ENCODE assay signal across 10 cellular contexts in the genomic region with DNA sequence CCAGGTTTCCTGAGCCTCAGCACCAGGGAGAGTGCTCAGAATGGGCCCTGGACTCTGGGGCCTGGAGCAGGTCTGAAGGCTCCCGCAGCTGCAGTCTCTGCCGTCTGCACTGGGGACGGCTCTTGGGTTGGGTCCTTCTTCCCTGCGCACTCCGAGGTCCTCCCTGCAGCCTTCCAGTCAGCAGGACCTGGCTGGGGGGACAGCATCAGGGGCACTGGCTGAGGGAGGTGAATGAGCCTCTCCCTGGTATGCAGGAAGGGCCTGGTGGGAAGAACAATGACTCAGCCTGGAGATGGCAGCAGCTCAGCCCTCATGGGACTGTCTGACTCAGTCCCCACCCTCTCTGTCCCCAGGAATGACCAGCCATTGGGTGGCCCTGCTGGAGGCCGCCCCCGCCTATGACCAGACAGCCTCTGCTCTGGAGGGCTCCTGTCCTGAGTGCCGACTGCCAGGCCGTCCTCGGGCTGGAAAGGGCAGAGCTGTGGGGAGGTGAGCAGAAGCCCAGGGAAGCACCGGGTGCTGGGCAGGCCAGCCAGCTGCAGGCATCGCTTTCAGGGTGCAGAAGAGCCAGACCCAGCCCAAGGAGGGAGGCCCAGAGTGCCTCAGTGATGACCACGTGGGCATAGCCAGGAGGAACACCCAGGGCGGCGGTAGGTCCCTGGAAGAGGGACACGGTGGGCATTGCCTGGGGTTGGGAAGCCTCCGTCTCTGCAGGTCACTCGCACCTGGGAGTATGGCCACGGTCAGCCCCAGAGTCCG.
DNase-seq lines count a peak whose midpoint lies in the region; ATAC-seq and TF ChIP-seq lines count a peak whose summit lies in the region.
"Had no signal": no experiment of that assay in that cellular context is flagged by ENCODE, and none has a peak within 500 bp of the region (broad histone marks: within the 10 kb centered on the region; RNA-seq: fewer than 3 reads in every experiment).

No MANE protein-coding gene starts in this region.

- TF ChIP-seq CTCF in RWPE2 (IDR thresholded peaks at IDR 0.05; ENCODE audit: poor library complexity, severe bottlenecking) (no peak), stomach (IDR thresholded peaks at IDR 0.05) (no peak)

- H3K27ac ChIP-seq in RWPE2 (ENCODE audit: poor library complexity, severe bottlenecking) (no peak overlapping the region), stomach (no peak overlapping the region), Karpas-422 (ENCODE audit: low read length) (no peak overlapping the region)
- H3K27ac ChIP-seq in effector memory CD4-positive, alpha-beta T cell (ENCODE audit: insufficient read depth, low read length, poor library complexity, severe bottlenecking) = no peak overlapping the region

- H3K27me3 ChIP-seq in RWPE2 (ENCODE audit: insufficient read depth, poor library complexity, severe bottlenecking) (no peaks in the 10 kb centered on the region), stomach (peaks cover 0 to 60% (median 20%) of the 10 kb centered on the region in 3 donors), Karpas-422 (ENCODE audit: low read length) (no peaks in the 10 kb centered on the region)
- H3K27me3 ChIP-seq in effector memory CD4-positive, alpha-beta T cell (replicated peaks; ENCODE audit: control insufficient read depth, insufficient read depth, low read length, poor library complexity, severe bottlenecking) = peaks cover 4% of the 10 kb centered on the region

- no peak for TF ChIP-seq EP300 in stomach (IDR thresholded peaks at IDR 0.05)

- no peaks in the 10 kb centered on the region for H3K79me2 ChIP-seq in Karpas-422 (ENCODE audit: low read length)

- H3K4me2 ChIP-seq in Karpas-422 (ENCODE audit: low read depth, low read length, poor library complexity, severe bottlenecking) = no peak overlapping the region

- peak; percentile 52 for DNase-seq in HK-2 (ENCODE audit: unreplicated experiment)
- DNase-seq in RWPE2 (ENCODE audit: low spot score) = no peak
- peak; percentile 83 for DNase-seq in iPS-NIHi7 (ENCODE audit: extremely low spot score)
- peak; percentile 19 for DNase-seq in stomach
- no peak for DNase-seq in effector memory CD4-positive, alpha-beta T cell
- DNase-seq in Karpas-422 = no peak
- no peak for DNase-seq in stimulated activated naive CD4-positive, alpha-beta T cell treated with Interleukin-2 at 50 U/mL for 16 hours (lab: John Stamatoyannopoulos, UW)
- DNase-seq: activated T-cell treated with anti-CD3 and anti-CD28 coated beads, Interleukin-2, amount 50 U/mL, for 48 hours; cerebellar nuclear complex; IMR-90 had no signal

- no peaks in the 10 kb centered on the region for H4K20me1 ChIP-seq in Karpas-422 (ENCODE audit: insufficient read depth, low read depth, low read length)

- H3K9ac ChIP-seq in Karpas-422 (ENCODE audit: low read length) = no peak overlapping the region

- H2AFZ ChIP-seq in Karpas-422 (ENCODE audit: low read length) = no peak overlapping the region

- TF ChIP-seq POLR2A in stomach (IDR thresholded peaks at IDR 0.05) = no peak

- intact Hi-C loops in stomach (cut with DNase I; ENCODE audit: low total_unique reads) = no loop called here

- H3K4me3 ChIP-seq in RWPE2 (ENCODE audit: severe bottlenecking) = no peak overlapping the region
- H3K4me3 ChIP-seq in stomach = no peak overlapping the region
- no peak overlapping the region for H3K4me3 ChIP-seq in effector memory CD4-positive, alpha-beta T cell (ENCODE audit: insufficient read depth, low read depth, low read length, poor library complexity, severe bottlenecking)
- H3K4me3 ChIP-seq in Karpas-422 (ENCODE audit: low read length) = no peak overlapping the region

- H3K4me1 ChIP-seq in RWPE2 (ENCODE audit: insufficient read depth, poor library complexity, severe bottlenecking) (no peaks in the 10 kb centered on the region), stomach (no peaks in the 10 kb centered on the region), Karpas-422 (ENCODE audit: low read length) (peaks cover 23% of the 10 kb centered on the region)
- H3K4me1 ChIP-seq in effector memory CD4-positive, alpha-beta T cell (ENCODE audit: control insufficient read depth, insufficient read depth, low read length, poor library complexity, severe bottlenecking) = no peaks in the 10 kb centered on the region

- H3K36me3 ChIP-seq in RWPE2 (ENCODE audit: low read depth) (no peaks in the 10 kb centered on the region), stomach (no peaks in the 10 kb centered on the region), Karpas-422 (ENCODE audit: insufficient read depth, low read length) (no peaks in the 10 kb centered on the region)
- no peaks in the 10 kb centered on the region for H3K36me3 ChIP-seq in effector memory CD4-positive, alpha-beta T cell (ENCODE audit: control insufficient read depth, insufficient read depth, low read length)

- H3K9me3 ChIP-seq in RWPE2 (ENCODE audit: severe bottlenecking) = peaks cover 1% of the 10 kb centered on the region
- no peaks in the 10 kb centered on the region for H3K9me3 ChIP-seq in stomach
- H3K9me3 ChIP-seq in effector memory CD4-positive, alpha-beta T cell (ENCODE audit: control insufficient read depth, low read length) = no peaks in the 10 kb centered on the region
- no peaks in the 10 kb centered on the region for H3K9me3 ChIP-seq in Karpas-422 (ENCODE audit: low read length)

- WGBS in stomach, 5 donors = 54 to 65% (median 57%) methylated on average over 15 to 20 of the region's 20 CpGs

- peak; percentile 74 for ATAC-seq in RWPE2 (ENCODE audit: low read depth)

- no peaks in the 10 kb centered on the region for H3K9me2 ChIP-seq in Karpas-422 (replicated peaks; ENCODE audit: insufficient read depth, low read length)

Comparison
In these comparisons a context has a peak if more than half of its experiments do, and no peak if none do; other contexts are left out.
1. DNase-seq: peak in HK-2 (single experiment), iPS-NIHi7 (single experiment) and stomach (single experiment); none in RWPE2 (single experiment), effector memory CD4-positive, alpha-beta T cell (0 of 3), Karpas-422 (single experiment) and stimulated activated naive CD4-positive, alpha-beta T cell treated with Interleukin-2 at 50 U/mL for 16 hours (single experiment).